Comparison of ENCODE assay signal across 8 cellular contexts in genomic region chr3:32401141-32401540, GRCh38. TPM values are rescaled to one million over a fixed set of nuclear protein-coding genes. Genes with fewer than 3 reads are reported as not detected.
DNase-seq lines count a peak whose midpoint lies in the region; ATAC-seq lines count a peak whose summit lies in the region.

No MANE protein-coding gene starts in this region.

- H3K27ac ChIP-seq in HUES64 (ENCODE audit: low read depth, low read length) = peak overlapping the region; percentile 91
- peak overlapping the region; percentile 87 for H3K27ac ChIP-seq in naive thymus-derived CD4-positive, alpha-beta T cell (ENCODE audit: low read depth, low read length)

- H3K27ac Mint-ChIP-seq in dendritic cell treated with granulocyte-macrophage colony-stimulating factor and Interleukin-4, amounts not matched to agents 40 ng/mL and 50 ng/mL, for 4 days = peak overlapping the region; percentile 95
- H3K27ac Mint-ChIP-seq in naive thymus-derived CD4-positive, alpha-beta T cell = peak overlapping the region; percentile 92 to 100 (median 99)

- DNase-seq in naive thymus-derived CD4-positive, alpha-beta T cell = no peak
- DNase-seq in cerebellar nuclear complex (lab: John Stamatoyannopoulos, UW) (no peak), LoVo (ENCODE audit: low spot score) (no peak), COR-L47 (lab: John Stamatoyannopoulos, UW) (no peak), DMS114 treated with DMSO at 0.1 percent for 48 hours (lab: John Stamatoyannopoulos, UW; ENCODE audit: unreplicated experiment) (no peak)

- H3K9ac ChIP-seq in HUES64 (ENCODE audit: low read depth, low read length) = peak overlapping the region; percentile 89

- WGBS in HUES64 = 30% methylated on average over 12 of the region's 12 CpGs

- CTCF ChIA-PET in naive thymus-derived CD4-positive, alpha-beta T cell (lab: Charles Lee) = interaction anchor here (0.6 to 2.1 kb wide), 11 partner anchors 11 to 225 kb away, joined by 3 to 12 read pairs (median 4); no protein-coding TSS in a partner anchor

- POLR2A ChIA-PET in naive thymus-derived CD4-positive, alpha-beta T cell (lab: Charles Lee) = interaction anchor here (1.1 to 8.6 kb wide), 11 partner anchors 9 to 67 kb away, joined by 3 to 88 read pairs (median 9); partner anchors contain the start of gene CMTM7

- intact Hi-C loops in dendritic cell treated with granulocyte-macrophage colony-stimulating factor and Interleukin-4, amounts not matched to agents 40 ng/mL and 50 ng/mL, for 4 days (cut with micrococcal nuclease) = loop anchor here (5.0 kb wide), 1 partner anchor 104 kb away; no protein-coding TSS in a partner anchor
- intact Hi-C loops in naive thymus-derived CD4-positive, alpha-beta T cell (cut with micrococcal nuclease) = loop anchor here (1.0 to 5.0 kb wide), 8 partner anchors 8 to 289 kb away; no protein-coding TSS in a partner anchor

- 0 out of 2 replicates have a peak, but pooled peaks cover 3% of the 10 kb centered on the region for H3K36me3 ChIP-seq in HUES64 (ENCODE audit: insufficient read depth, low read length)
- H3K36me3 ChIP-seq in naive thymus-derived CD4-positive, alpha-beta T cell (ENCODE audit: control insufficient read depth in 2 of 3, insufficient read depth in 3 of 3, low read length in 3 of 3) = no peaks in the 10 kb centered on the region

- peak overlapping the region; percentile 51 for H3K4me3 ChIP-seq in HUES64 (ENCODE audit: low read length)
- H3K4me3 ChIP-seq in naive thymus-derived CD4-positive, alpha-beta T cell (ENCODE audit: low read length) = peak overlapping the region; percentile 63

- H3K9me3 ChIP-seq in HUES64 (ENCODE audit: insufficient read depth, low read depth, low read length) = no peaks in the 10 kb centered on the region
- no peaks in the 10 kb centered on the region for H3K9me3 ChIP-seq in naive thymus-derived CD4-positive, alpha-beta T cell (ENCODE audit: control insufficient read depth in 2 of 3, low read length in 3 of 3)

- H3K36me3 Mint-ChIP-seq in dendritic cell treated with granulocyte-macrophage colony-stimulating factor and Interleukin-4, amounts not matched to agents 40 ng/mL and 50 ng/mL, for 4 days (ENCODE audit: low read depth) = peaks cover 26% of the 10 kb centered on the region
- H3K36me3 Mint-ChIP-seq in naive thymus-derived CD4-positive, alpha-beta T cell = peaks cover 0 to 25% (median 15%) of the 10 kb centered on the region in 5 donors

- H3K4me3 Mint-ChIP-seq in dendritic cell treated with granulocyte-macrophage colony-stimulating factor and Interleukin-4, amounts not matched to agents 40 ng/mL and 50 ng/mL, for 4 days = peak overlapping the region; percentile 73
- H3K4me3 Mint-ChIP-seq in naive thymus-derived CD4-positive, alpha-beta T cell = peak overlapping the region; percentile 83 to 96 (median 92)

- H3K4me1 ChIP-seq in HUES64 (ENCODE audit: insufficient read depth, low read length) = peaks cover 10% of the 10 kb centered on the region; the same call in 1 of the 2 replicates
- peaks cover 30 to 40% of the 10 kb centered on the region in 2 donors for H3K4me1 ChIP-seq in naive thymus-derived CD4-positive, alpha-beta T cell (ENCODE audit: control insufficient read depth in 2 of 2, insufficient read depth in 2 of 2, low read length in 2 of 2)

- no peaks in the 10 kb centered on the region for H3K9me3 Mint-ChIP-seq in dendritic cell treated with granulocyte-macrophage colony-stimulating factor and Interleukin-4, amounts not matched to agents 40 ng/mL and 50 ng/mL, for 4 days
- no peaks in the 10 kb centered on the region for H3K9me3 Mint-ChIP-seq in naive thymus-derived CD4-positive, alpha-beta T cell

- H3K27me3 ChIP-seq in HUES64 (ENCODE audit: insufficient read depth, low read length) = no peaks in the 10 kb centered on the region
- H3K27me3 ChIP-seq in naive thymus-derived CD4-positive, alpha-beta T cell (ENCODE audit: control insufficient read depth in 2 of 2, insufficient read depth in 2 of 2, low read length in 2 of 2) = no peaks in the 10 kb centered on the region

- peak; percentile 10 for ATAC-seq in GM18502 (IDR thresholded peaks at IDR 0.05; ENCODE audit: poor library complexity, unreplicated experiment)
- no peak for ATAC-seq in naive thymus-derived CD4-positive, alpha-beta T cell

- H3K27me3 Mint-ChIP-seq in dendritic cell treated with granulocyte-macrophage colony-stimulating factor and Interleukin-4, amounts not matched to agents 40 ng/mL and 50 ng/mL, for 4 days = no peaks in the 10 kb centered on the region
- H3K27me3 Mint-ChIP-seq in naive thymus-derived CD4-positive, alpha-beta T cell = no peaks in the 10 kb centered on the region

- H3K4me1 Mint-ChIP-seq in dendritic cell treated with granulocyte-macrophage colony-stimulating factor and Interleukin-4, amounts not matched to agents 40 ng/mL and 50 ng/mL, for 4 days (ENCODE audit: low read depth) = peaks cover 88% of the 10 kb centered on the region
- peaks cover 43 to 93% (median 75%) of the 10 kb centered on the region in 7 donors for H3K4me1 Mint-ChIP-seq in naive thymus-derived CD4-positive, alpha-beta T cell

RNA-seq across cellular contexts. Expression of gene CMTM7, which starts 9.5 kb away (rescaled TPM):
- polyA plus RNA-seq in HUES64 (2013, experiment 1 of 2) = 28.0 TPM
- 38.2 TPM for polyA plus RNA-seq in HUES64 (2013, experiment 2 of 2)
- 10 to 100 TPM; 38.6 to 60.1 (median 49.5) TPM for total RNA-seq in naive thymus-derived CD4-positive, alpha-beta T cell
- 100 to 1,000 TPM in 1 of 2 donors, 10 to 100 TPM in 1; 87.7 to 157 TPM for polyA plus RNA-seq in naive thymus-derived CD4-positive, alpha-beta T cell
